In genomic region chr7:108234281-108234680, GRCh38 we compare ENCODE assay signal across 20 cellular contexts.
DNase-seq lines count a peak whose midpoint lies in the region; ATAC-seq and TF ChIP-seq lines count a peak whose summit lies in the region.
"Had no signal": no experiment of that assay in that cellular context is flagged by ENCODE, and none has a peak within 500 bp of the region (broad histone marks: within the 10 kb centered on the region; RNA-seq: fewer than 3 reads in every experiment).

No MANE protein-coding gene starts in this region.

- no peaks in the 10 kb centered on the region for H4K20me1 ChIP-seq in GM23248 (ENCODE audit: insufficient read depth)

- 60 to 88% methylated on average over 2 of the region's 2 CpGs for WGBS in GM23248 (ENCODE audit: low coverage in 1 of 2, low lambda C conversion rate in 2 of 2, missing lambda C conversion rate in 2 of 2), 2 experiments
- WGBS in suprapubic skin = 75% methylated on average over 2 of the region's 2 CpGs

- H3K36me3 ChIP-seq in GM23248 (ENCODE audit: low read depth) (no peaks in the 10 kb centered on the region), adipocyte (ENCODE audit: control insufficient read depth, insufficient read depth, low read length, severe bottlenecking) (peaks cover 45% of the 10 kb centered on the region), suprapubic skin (no peaks in the 10 kb centered on the region), HAP-1 (replicated peaks) (no peaks in the 10 kb centered on the region)
- H3K36me3 ChIP-seq: adrenal gland, sigmoid colon had no signal

- in situ Hi-C loops in GM23248 (cut with MboI) = no loop called here
- in situ Hi-C loops in HAP-1 (cut with MboI; ENCODE audit: low sequenced_read_pairs) = no loop called here

- TF ChIP-seq CTCF in 22Rv1 (IDR thresholded peaks at IDR 0.05) (no peak), fibroblast of the aortic adventitia (IDR thresholded peaks at IDR 0.05; ENCODE audit: insufficient read depth, low read length) (no peak), suprapubic skin (IDR thresholded peaks at IDR 0.05) (no peak)

- H3K27me3 ChIP-seq in GM23248 (replicated peaks; ENCODE audit: insufficient read depth) (no peaks in the 10 kb centered on the region), adipocyte (replicated peaks; ENCODE audit: control insufficient read depth, insufficient read depth, low read length) (no peaks in the 10 kb centered on the region), suprapubic skin (no peaks in the 10 kb centered on the region), HAP-1 (ENCODE audit: low read depth) (no peaks in the 10 kb centered on the region)
- H3K27me3 ChIP-seq: adrenal gland, sigmoid colon had no signal

- no peaks in the 10 kb centered on the region for H3K79me2 ChIP-seq in GM23248 (ENCODE audit: insufficient read depth)

- peak overlapping the region; percentile 3; the same call in 1 of the 2 replicates for H3K4me3 ChIP-seq in GM23248
- no peak overlapping the region for H3K4me3 ChIP-seq in adipocyte (ENCODE audit: low read length)
- no peak overlapping the region for H3K4me3 ChIP-seq in fibroblast of the aortic adventitia (ENCODE audit: low read depth, low read length)
- no peak overlapping the region for H3K4me3 ChIP-seq in suprapubic skin
- H3K4me3 ChIP-seq in HAP-1 = no peak overlapping the region
- H3K4me3 ChIP-seq: adrenal gland, lung, sigmoid colon had no signal

- H3F3A ChIP-seq in GM23248 (ENCODE audit: insufficient read depth) = peaks cover 22% of the 10 kb centered on the region

- TF ChIP-seq POLR2A in suprapubic skin (IDR thresholded peaks at IDR 0.05) = no peak

- H3K9me3 ChIP-seq in GM23248 (ENCODE audit: low read depth) = no peaks in the 10 kb centered on the region
- no peaks in the 10 kb centered on the region for H3K9me3 ChIP-seq in adipocyte (ENCODE audit: control insufficient read depth, low read length)
- no peaks in the 10 kb centered on the region for H3K9me3 ChIP-seq in suprapubic skin
- no peaks in the 10 kb centered on the region for H3K9me3 ChIP-seq in HAP-1
- H3K9me3 ChIP-seq: adrenal gland, sigmoid colon had no signal

- peak; percentile 54 for DNase-seq in GM23248
- peak; percentile 24 for DNase-seq in adipocyte (ENCODE audit: low read depth)
- peak; percentile 52 for DNase-seq in fibroblast of the aortic adventitia (ENCODE audit: low read depth)
- DNase-seq in suprapubic skin (ENCODE audit: low spot score in 2 of 2) = no peak
- DNase-seq in SIG-M5 (lab: John Stamatoyannopoulos, UW) = no peak
- no peak for DNase-seq in HAP-1 (ENCODE audit: low spot score in 2 of 2)
- DNase-seq: activated CD4-positive, alpha-beta T cell treated with anti-CD3 and anti-CD28 coated beads, Interleukin-2, amount 10 ng/mL, durations not matched to agents 7 days and 5 days; adrenal gland; endodermal cell; naive B cell; NCI-H1092; NCI-H2081; NCI-H510A; sigmoid colon; stimulated activated CD4-positive, alpha-beta T cell treated with anti-CD3 and anti-CD28 coated beads, Interleukin-1b, Interleukin-23, amount 100 ng/mL, for 48 hours; stimulated activated naive CD8-positive, alpha-beta T cell treated with anti-CD3 and anti-CD28 coated beads, Interleukin-15, Interleukin-2, amounts not matched to agents 100 U/mL and 50 U/mL, for 24 hours had no signal

- H3K27ac ChIP-seq in 22Rv1 (peak overlapping the region; percentile 62), GM23248 (peak overlapping the region; percentile 73), suprapubic skin (no peak overlapping the region)
- H3K27ac ChIP-seq: C4-2B, sigmoid colon had no signal

- H3K4me1 ChIP-seq in GM23248 (ENCODE audit: insufficient read depth) (peaks cover 46% of the 10 kb centered on the region), adipocyte (ENCODE audit: control insufficient read depth, insufficient read depth, low read length) (peaks cover 31% of the 10 kb centered on the region), suprapubic skin (no peaks in the 10 kb centered on the region), HAP-1 (no peaks in the 10 kb centered on the region)
- H3K4me1 ChIP-seq: sigmoid colon had no signal

- TF ChIP-seq EP300 in suprapubic skin (IDR thresholded peaks at IDR 0.05) = no peak

- H3K9ac ChIP-seq in GM23248 = peak overlapping the region; percentile 19
- peak overlapping the region; percentile 61 for H3K9ac ChIP-seq in adipocyte (ENCODE audit: low read length)

- H2AFZ ChIP-seq in GM23248 = peak overlapping the region; percentile 33

- no peak for ATAC-seq in GM18511 (IDR thresholded peaks at IDR 0.05; ENCODE audit: unreplicated experiment)
- ATAC-seq: stimulated activated naive CD8-positive, alpha-beta T cell treated with anti-CD3 and anti-CD28 coated beads, Interleukin-15, Interleukin-2, amounts not matched to agents 100 U/mL and 50 U/mL, for 24 hours had no signal

- H3K9me2 ChIP-seq in GM23248 (ENCODE audit: insufficient read depth) = no peaks in the 10 kb centered on the region

- H3K4me2 ChIP-seq in GM23248 (ENCODE audit: unreplicated experiment) = peak overlapping the region; percentile 56

Comparison
In these comparisons a context has a peak if more than half of its experiments do, and no peak if none do; other contexts are left out.
1. DNase-seq: peak in GM23248 (single experiment), adipocyte (single experiment) and fibroblast of the aortic adventitia (single experiment); none in suprapubic skin (0 of 2), SIG-M5 (single experiment) and HAP-1 (0 of 2).